Comparison of ENCODE assay signal across 12 cellular contexts in genomic region chr5:150460781-150461180, GRCh38. TPM values are rescaled to one million over a fixed set of nuclear protein-coding genes. Genes with fewer than 3 reads are reported as not detected.
DNase-seq lines count a peak whose midpoint lies in the region; ATAC-seq and TF ChIP-seq lines count a peak whose summit lies in the region.
"Had no signal": no experiment of that assay in that cellular context is flagged by ENCODE, and none has a peak within 500 bp of the region (broad histone marks: within the 10 kb centered on the region; RNA-seq: fewer than 3 reads in every experiment).

No MANE protein-coding gene starts in this region.

- H4K20me1 ChIP-seq in osteoblast (ENCODE audit: insufficient read depth, low read length) = no peaks in the 10 kb centered on the region

- H3K4me1 Mint-ChIP-seq in T-helper 1 cell treated with Interleukin-12 subunit alpha and Interleukin-12 subunit beta and Interleukin-4 antibody, amounts not matched to agents 30 μg/mL and 1 μg/mL, for 36 hours (ENCODE audit: low read depth) = peaks cover 13% of the 10 kb centered on the region
- H3K4me1 Mint-ChIP-seq in activated CD8-positive, alpha-beta T cell treated with anti-CD3 and anti-CD28 coated beads, Interleukin-2, amount 10 ng/mL, durations not matched to agents 7 days and 5 days (ENCODE audit: low read depth) = peaks cover 45% of the 10 kb centered on the region

- no peaks in the 10 kb centered on the region for H3K27me3 Mint-ChIP-seq in T-helper 1 cell treated with Interleukin-12 subunit alpha and Interleukin-12 subunit beta and Interleukin-4 antibody, amounts not matched to agents 30 μg/mL and 1 μg/mL, for 36 hours (ENCODE audit: low read depth)
- no peaks in the 10 kb centered on the region for H3K27me3 Mint-ChIP-seq in activated CD8-positive, alpha-beta T cell treated with anti-CD3 and anti-CD28 coated beads, Interleukin-2, amount 10 ng/mL, durations not matched to agents 7 days and 5 days (ENCODE audit: low read depth)

- H3K36me3 ChIP-seq in osteoblast (ENCODE audit: insufficient read depth, low read length) = no peaks in the 10 kb centered on the region
- H3K36me3 ChIP-seq: ascending aorta had no signal

- no peak overlapping the region for H3K4me2 ChIP-seq in osteoblast (ENCODE audit: insufficient read depth, low read length)

- no peak overlapping the region for H3K4me3 Mint-ChIP-seq in T-helper 1 cell treated with Interleukin-12 subunit alpha and Interleukin-12 subunit beta and Interleukin-4 antibody, amounts not matched to agents 30 μg/mL and 1 μg/mL, for 36 hours
- no peak overlapping the region for H3K4me3 Mint-ChIP-seq in activated CD8-positive, alpha-beta T cell treated with anti-CD3 and anti-CD28 coated beads, Interleukin-2, amount 10 ng/mL, durations not matched to agents 7 days and 5 days

- CTCF ChIA-PET in activated CD8-positive, alpha-beta T cell treated with anti-CD3 and anti-CD28 coated beads, Interleukin-2, amount 10 ng/mL, durations not matched to agents 7 days and 5 days (lab: Charles Lee) = interaction anchor here (1.9 to 5.4 kb wide), 3 partner anchors 11 to 84 kb away, joined by 6 to 45 read pairs (median 18); partner anchors contain the start of gene RPS14

- H3K27ac ChIP-seq in osteoblast (ENCODE audit: low read depth, low read length) = no peak overlapping the region
- H3K27ac ChIP-seq: ascending aorta, foreskin keratinocyte had no signal

- H3K79me2 ChIP-seq in osteoblast (ENCODE audit: insufficient read depth, low read length) = no peaks in the 10 kb centered on the region

- peak overlapping the region; percentile 16 for H3K27ac Mint-ChIP-seq in T-helper 1 cell treated with Interleukin-12 subunit alpha and Interleukin-12 subunit beta and Interleukin-4 antibody, amounts not matched to agents 30 μg/mL and 1 μg/mL, for 36 hours
- H3K27ac Mint-ChIP-seq in activated CD8-positive, alpha-beta T cell treated with anti-CD3 and anti-CD28 coated beads, Interleukin-2, amount 10 ng/mL, durations not matched to agents 7 days and 5 days = peak overlapping the region; percentile 54

- H3K27me3 ChIP-seq in osteoblast (ENCODE audit: insufficient read depth, low read length) = no peaks in the 10 kb centered on the region
- H3K27me3 ChIP-seq: ascending aorta, foreskin keratinocyte had no signal

- H3K4me1 ChIP-seq in osteoblast (ENCODE audit: insufficient read depth, low read length) = peaks cover 11% of the 10 kb centered on the region
- H3K4me1 ChIP-seq: ascending aorta had no signal

- no peaks in the 10 kb centered on the region for H3K9me3 ChIP-seq in osteoblast (ENCODE audit: low read depth, low read length)
- H3K9me3 ChIP-seq: ascending aorta had no signal

- POLR2A ChIA-PET in activated CD8-positive, alpha-beta T cell treated with anti-CD3 and anti-CD28 coated beads, Interleukin-2, amount 10 ng/mL, durations not matched to agents 7 days and 5 days (lab: Charles Lee) = interaction anchor here (0.6 to 2.9 kb wide), 2 partner anchors 11 to 290 kb away, joined by 3 to 10 read pairs; partner anchors contain the start of gene RPS14

- DNase-seq in T-helper 1 cell = no peak
- DNase-seq in activated CD8-positive, alpha-beta T cell treated with anti-CD3 and anti-CD28 coated beads, Interleukin-2, amount 10 ng/mL, durations not matched to agents 7 days and 5 days = no peak
- DNase-seq in osteoblast (ENCODE audit: insufficient read length, low spot score, missing footprints) = no peak
- no peak for DNase-seq in NOMO-1 treated with dmso at 0.1 percent for 144 hours (lab: John Stamatoyannopoulos, UW; ENCODE audit: unreplicated experiment)
- no peak for DNase-seq in iPS-NIHi11 (ENCODE audit: low spot score)
- no peak for DNase-seq in MV-4-11 (lab: John Stamatoyannopoulos, UW)
- DNase-seq: DMS79 treated with DMSO at 0.1 percent for 48 hours, foreskin keratinocyte, NCI-H526 had no signal

- H3K36me3 Mint-ChIP-seq in T-helper 1 cell treated with Interleukin-12 subunit alpha and Interleukin-12 subunit beta and Interleukin-4 antibody, amounts not matched to agents 30 μg/mL and 1 μg/mL, for 36 hours (ENCODE audit: low read depth) = no peaks in the 10 kb centered on the region
- no peaks in the 10 kb centered on the region for H3K36me3 Mint-ChIP-seq in activated CD8-positive, alpha-beta T cell treated with anti-CD3 and anti-CD28 coated beads, Interleukin-2, amount 10 ng/mL, durations not matched to agents 7 days and 5 days (ENCODE audit: low read depth)

- TF ChIP-seq CTCF in osteoblast (IDR thresholded peaks at IDR 0.05; ENCODE audit: extremely low read depth, low read depth, low read length) = no peak

- H3K9me3 Mint-ChIP-seq in T-helper 1 cell treated with Interleukin-12 subunit alpha and Interleukin-12 subunit beta and Interleukin-4 antibody, amounts not matched to agents 30 μg/mL and 1 μg/mL, for 36 hours = no peaks in the 10 kb centered on the region
- H3K9me3 Mint-ChIP-seq in activated CD8-positive, alpha-beta T cell treated with anti-CD3 and anti-CD28 coated beads, Interleukin-2, amount 10 ng/mL, durations not matched to agents 7 days and 5 days (ENCODE audit: insufficient read depth) = no peaks in the 10 kb centered on the region

- ATAC-seq in HG02759 (IDR thresholded peaks at IDR 0.05; ENCODE audit: unreplicated experiment) = peak; percentile 21
- ATAC-seq in activated CD8-positive, alpha-beta T cell treated with anti-CD3 and anti-CD28 coated beads, Interleukin-2, amount 10 ng/mL, durations not matched to agents 7 days and 5 days = no peak
- ATAC-seq: foreskin keratinocyte had no signal

- peak overlapping the region; percentile 54 for H2AFZ ChIP-seq in osteoblast (ENCODE audit: low read length)

- H3K4me3 ChIP-seq in osteoblast (ENCODE audit: insufficient read depth, low read length) = no peak overlapping the region
- H3K4me3 ChIP-seq: ascending aorta had no signal

RNA-seq across cellular contexts. Expression of gene RPS14, which starts 11.2 kb away (rescaled TPM):
- total RNA-seq in activated CD8-positive, alpha-beta T cell treated with anti-CD3 and anti-CD28 coated beads, Interleukin-2, amount 10 ng/mL, durations not matched to agents 7 days and 5 days = 1,000 to 10,000 TPM; 2,046 to 2,123 TPM
- total RNA-seq in osteoblast = 1,720 and 2,211 TPM in 2 replicates

RNA-seq across cellular contexts. Expression of gene NDST1, which starts 47.1 kb away (rescaled TPM):
- total RNA-seq in activated CD8-positive, alpha-beta T cell treated with anti-CD3 and anti-CD28 coated beads, Interleukin-2, amount 10 ng/mL, durations not matched to agents 7 days and 5 days = under 1 TPM; 0.63 TPM
- total RNA-seq in osteoblast = 89.9 and 104 TPM in 2 replicates

RNA-seq across cellular contexts. Expression of gene CD74, which starts 48.1 kb away (rescaled TPM):
- total RNA-seq in activated CD8-positive, alpha-beta T cell treated with anti-CD3 and anti-CD28 coated beads, Interleukin-2, amount 10 ng/mL, durations not matched to agents 7 days and 5 days = 100 to 1,000 TPM; 395 to 407 TPM
- total RNA-seq in osteoblast = 21.4 and 83.4 TPM in 2 replicates

Comparison
In these comparisons a context has a peak if more than half of its experiments do, and no peak if none do; other contexts are left out.
1. RNA of gene NDST1, which starts 47.1 kb away (total RNA-seq): 89.9 to 104 TPM in osteoblast; 0.63 TPM in activated CD8-positive, alpha-beta T cell treated with anti-CD3 and anti-CD28 coated beads, Interleukin-2, amount 10 ng/mL, durations not matched to agents 7 days and 5 days; every median in the first group is over 10 times any median in the second.